Comparison of ENCODE assay signal across 18 cellular contexts in the genomic region with DNA sequence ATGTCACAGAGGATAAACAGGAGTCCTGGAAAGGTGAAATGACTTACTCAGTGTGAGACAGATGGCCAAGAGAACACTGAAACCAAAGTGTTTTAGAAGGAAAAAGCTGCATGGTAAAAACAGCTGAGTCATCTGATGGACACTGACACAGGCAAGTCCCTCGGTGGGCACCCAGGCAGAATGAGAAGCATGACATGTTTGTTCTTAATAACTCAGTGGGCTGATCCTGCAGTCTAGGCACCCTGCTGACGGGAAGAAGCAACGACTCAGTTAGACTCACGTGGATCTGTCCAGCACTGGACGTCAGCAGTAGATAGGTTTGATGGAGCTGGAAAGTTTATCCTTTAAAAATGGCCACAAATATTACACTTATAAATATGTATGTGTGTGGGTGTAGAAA.
"Had no signal": no experiment of that assay in that cellular context is flagged by ENCODE, and none has a peak within 500 bp of the region (broad histone marks: within the 10 kb centered on the region; RNA-seq: fewer than 3 reads in every experiment).

No MANE protein-coding gene starts in this region.

- ATAC-seq: activated CD8-positive, alpha-beta memory T cell treated with anti-CD3 and anti-CD28 coated beads, Interleukin-2, amount 10 ng/mL, durations not matched to agents 7 days and 5 days; gastroesophageal sphincter; stimulated activated naive B cell treated with anti-CD40 and anti-IgM and Interleukin-4, amounts not matched to agents 10 μg/mL and 1 μg/mL and 100 μg/mL, for 72 hours had no signal

- H3K4me3 ChIP-seq: cardiac muscle cell, coronary artery, gastroesophageal sphincter, right atrium auricular region, spleen, transverse colon had no signal

- H3K27ac Mint-ChIP-seq: activated CD8-positive, alpha-beta memory T cell treated with anti-CD3 and anti-CD28 coated beads, Interleukin-2, amount 10 ng/mL, durations not matched to agents 7 days and 5 days; activated naive CD8-positive, alpha-beta T cell; activated T-cell treated with anti-CD3 and anti-CD28 coated beads, Interleukin-2, amount 50 U/mL, for 24 hours; stimulated activated naive B cell treated with anti-CD40 and anti-IgM and Interleukin-4, amounts not matched to agents 10 μg/mL and 1 μg/mL and 100 μg/mL, for 72 hours had no signal

- H3K4me1 ChIP-seq: gastroesophageal sphincter, right atrium auricular region, spleen, transverse colon had no signal

- H3K36me3 ChIP-seq: cardiac muscle cell, gastroesophageal sphincter, right atrium auricular region, spleen, transverse colon had no signal

- H3K4me3 Mint-ChIP-seq: activated CD8-positive, alpha-beta memory T cell treated with anti-CD3 and anti-CD28 coated beads, Interleukin-2, amount 10 ng/mL, durations not matched to agents 7 days and 5 days; activated naive CD8-positive, alpha-beta T cell; activated T-cell treated with anti-CD3 and anti-CD28 coated beads, Interleukin-2, amount 50 U/mL, for 24 hours; neural crest cell; stimulated activated naive B cell treated with anti-CD40 and anti-IgM and Interleukin-4, amounts not matched to agents 10 μg/mL and 1 μg/mL and 100 μg/mL, for 72 hours had no signal

- H3K27me3 Mint-ChIP-seq: activated CD8-positive, alpha-beta memory T cell treated with anti-CD3 and anti-CD28 coated beads, Interleukin-2, amount 10 ng/mL, durations not matched to agents 7 days and 5 days; activated naive CD8-positive, alpha-beta T cell; activated T-cell treated with anti-CD3 and anti-CD28 coated beads, Interleukin-2, amount 50 U/mL, for 24 hours had no signal

- H3K27me3 ChIP-seq: cardiac muscle cell, gastroesophageal sphincter, right atrium auricular region, spleen, transverse colon had no signal

- DNase-seq: activated CD4-positive, alpha-beta T cell treated with anti-CD3 and anti-CD28 coated beads for 1 hour; activated CD4-positive, alpha-beta T cell treated with anti-CD3 and anti-CD28 coated beads, Interleukin-2, amount 50 U/mL, for 48 hours; activated CD8-positive, alpha-beta memory T cell treated with anti-CD3 and anti-CD28 coated beads, Interleukin-2, amount 10 ng/mL, durations not matched to agents 7 days and 5 days; activated effector memory CD4-positive, alpha-beta T cell treated with Interleukin-2 at 50 U/mL for 16 hours; activated T-cell treated with anti-CD3 and anti-CD28 coated beads, Interleukin-2, amount 50 U/mL, for 24 hours; amygdala; effector CD8-positive, alpha-beta T cell; kidney glomerular epithelial cell; spleen; stimulated activated CD4-positive, alpha-beta T cell treated with anti-CD3 and anti-CD28 coated beads, Interleukin-2, amount 100 ng/mL, for 24 hours; stimulated activated naive B cell treated with anti-CD40 and anti-IgM and Interleukin-4, amounts not matched to agents 10 μg/mL and 1 μg/mL and 100 μg/mL, for 72 hours; transverse colon had no signal

- H3K36me3 Mint-ChIP-seq: activated CD8-positive, alpha-beta memory T cell treated with anti-CD3 and anti-CD28 coated beads, Interleukin-2, amount 10 ng/mL, durations not matched to agents 7 days and 5 days; activated naive CD8-positive, alpha-beta T cell; stimulated activated naive B cell treated with anti-CD40 and anti-IgM and Interleukin-4, amounts not matched to agents 10 μg/mL and 1 μg/mL and 100 μg/mL, for 72 hours had no signal

- H3K4me1 Mint-ChIP-seq: activated CD8-positive, alpha-beta memory T cell treated with anti-CD3 and anti-CD28 coated beads, Interleukin-2, amount 10 ng/mL, durations not matched to agents 7 days and 5 days; stimulated activated naive B cell treated with anti-CD40 and anti-IgM and Interleukin-4, amounts not matched to agents 10 μg/mL and 1 μg/mL and 100 μg/mL, for 72 hours had no signal

- H3K27ac ChIP-seq: cardiac muscle cell, coronary artery, gastroesophageal sphincter, right atrium auricular region, spleen, transverse colon had no signal

- H3K9me3 Mint-ChIP-seq: neural crest cell had no signal

- H3K9me3 ChIP-seq: gastroesophageal sphincter, right atrium auricular region, transverse colon had no signal
